ENCODE assay signal across 1 cellular context in the genomic region with DNA sequence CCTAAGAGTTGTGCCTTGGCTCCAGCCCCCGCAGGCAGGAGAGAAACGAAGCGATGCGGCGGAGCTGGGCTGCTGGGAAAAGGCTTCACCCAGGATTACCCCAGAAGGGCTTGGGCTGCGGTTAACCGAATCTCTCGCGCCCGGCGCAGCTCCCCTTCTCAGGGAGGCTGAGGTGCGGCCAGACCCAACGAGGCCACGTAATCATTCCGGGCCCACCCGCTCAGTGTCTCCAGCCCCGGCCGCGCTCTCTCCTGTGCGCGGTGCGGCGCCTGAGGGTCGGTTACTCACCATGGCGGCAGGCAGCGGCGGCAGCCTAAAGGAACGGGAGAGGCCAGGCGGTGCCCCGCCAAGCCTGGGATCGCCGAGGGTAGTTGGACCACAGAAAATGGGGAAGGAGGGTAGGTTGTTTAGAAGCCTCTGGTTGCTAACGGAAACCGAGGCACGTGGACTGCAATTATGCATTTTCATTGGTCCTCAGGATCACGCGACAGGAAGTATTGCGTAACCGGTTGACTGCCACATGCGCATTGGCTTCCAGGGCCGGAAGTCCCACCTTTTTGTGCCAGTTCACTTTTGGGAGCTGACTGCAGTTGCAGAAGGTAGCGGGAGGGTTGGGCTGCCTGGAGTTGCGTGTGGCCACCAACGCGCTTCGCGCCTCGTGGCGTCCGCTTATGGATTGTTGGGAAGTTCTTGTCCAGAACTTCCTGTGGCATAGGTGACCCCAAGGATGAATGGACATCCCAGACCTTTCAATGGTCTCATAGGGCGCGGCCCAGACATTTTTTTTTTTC.
TF ChIP-seq lines count a peak whose summit lies in the region.

A gene with protein sequence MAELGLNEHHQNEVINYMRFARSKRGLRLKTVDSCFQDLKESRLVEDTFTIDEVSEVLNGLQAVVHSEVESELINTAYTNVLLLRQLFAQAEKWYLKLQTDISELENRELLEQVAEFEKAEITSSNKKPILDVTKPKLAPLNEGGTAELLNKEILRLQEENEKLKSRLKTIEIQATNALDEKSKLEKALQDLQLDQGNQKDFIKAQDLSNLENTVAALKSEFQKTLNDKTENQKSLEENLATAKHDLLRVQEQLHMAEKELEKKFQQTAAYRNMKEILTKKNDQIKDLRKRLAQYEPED (minus strand): TSS at position 419 of the 791 bp plus-strand sequence. CDS start 128 bp downstream, at position 291.

TF ChIP-seq in GM12878, 131 proteins besides CTCF, POLR2A, EP300 and RAD21 (continued from another document and continues in another):
- TF ChIP-seq, protein P1, sequence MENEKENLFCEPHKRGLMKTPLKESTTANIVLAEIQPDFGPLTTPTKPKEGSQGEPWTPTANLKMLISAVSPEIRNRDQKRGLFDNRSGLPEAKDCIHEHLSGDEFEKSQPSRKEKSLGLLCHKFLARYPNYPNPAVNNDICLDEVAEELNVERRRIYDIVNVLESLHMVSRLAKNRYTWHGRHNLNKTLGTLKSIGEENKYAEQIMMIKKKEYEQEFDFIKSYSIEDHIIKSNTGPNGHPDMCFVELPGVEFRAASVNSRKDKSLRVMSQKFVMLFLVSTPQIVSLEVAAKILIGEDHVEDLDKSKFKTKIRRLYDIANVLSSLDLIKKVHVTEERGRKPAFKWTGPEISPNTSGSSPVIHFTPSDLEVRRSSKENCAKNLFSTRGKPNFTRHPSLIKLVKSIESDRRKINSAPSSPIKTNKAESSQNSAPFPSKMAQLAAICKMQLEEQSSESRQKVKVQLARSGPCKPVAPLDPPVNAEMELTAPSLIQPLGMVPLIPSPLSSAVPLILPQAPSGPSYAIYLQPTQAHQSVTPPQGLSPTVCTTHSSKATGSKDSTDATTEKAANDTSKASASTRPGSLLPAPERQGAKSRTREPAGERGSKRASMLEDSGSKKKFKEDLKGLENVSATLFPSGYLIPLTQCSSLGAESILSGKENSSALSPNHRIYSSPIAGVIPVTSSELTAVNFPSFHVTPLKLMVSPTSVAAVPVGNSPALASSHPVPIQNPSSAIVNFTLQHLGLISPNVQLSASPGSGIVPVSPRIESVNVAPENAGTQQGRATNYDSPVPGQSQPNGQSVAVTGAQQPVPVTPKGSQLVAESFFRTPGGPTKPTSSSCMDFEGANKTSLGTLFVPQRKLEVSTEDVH (IDR thresholded peaks at IDR 0.05; ENCODE audit: low read depth, partially characterized antibody): peak; percentile 45
- TF ChIP-seq CHD4 (IDR thresholded peaks at IDR 0.05) (no peak), CHD1 (IDR thresholded peaks at IDR 0.05; ENCODE audit: low read depth, low read length) (no peak), POU2F2 (IDR thresholded peaks at IDR 0.05; ENCODE audit: borderline replicate concordance, low read depth, low read length) (peak; percentile 94; the same call in 2 of the 3 replicates), BRCA1 (IDR thresholded peaks at IDR 0.05; ENCODE audit: low read depth, low read length) (no peak), ETV6 (conservative IDR thresholded peaks at IDR 0.05 in 1 of 2, IDR thresholded peaks at IDR 0.05 in 1 of 2; ENCODE audit: borderline replicate concordance in 1 of 2, low read depth in 1 of 2) (no peak), CREB1 (IDR thresholded peaks at IDR 0.05; ENCODE audit: low read depth) (peak; percentile 79), SIX5 (IDR thresholded peaks at IDR 0.05; ENCODE audit: low read depth, low read length, severe bottlenecking) (peak; percentile 36), NR2C1 (IDR thresholded peaks at IDR 0.05) (no peak), NR2C2 (IDR thresholded peaks at IDR 0.05; ENCODE audit: borderline replicate concordance, control insufficient read depth, insufficient read length, low read depth) (no peak), TARDBP (IDR thresholded peaks at IDR 0.05; ENCODE audit: borderline replicate concordance) (no peak), CEBPB (IDR thresholded peaks at IDR 0.05; ENCODE audit: borderline replicate concordance in 1 of 2, low read depth in 2 of 2, low read length in 2 of 2) (peak; percentile 99 to 100), EGR1 (IDR thresholded peaks at IDR 0.05; ENCODE audit: borderline replicate concordance in 1 of 2, low read depth in 2 of 2, low read length in 2 of 2) (0 out of 3 replicates have a peak, but pooled peaks of 1 of the 2 experiments have one; percentile 2), JUNB (IDR thresholded peaks at IDR 0.05) (peak; percentile 16; the same call in 1 of the 2 replicates), EED (IDR thresholded peaks at IDR 0.05; ENCODE audit: low read depth) (no peak; the same call in 1 of the 2 replicates), IKZF1 (conservative IDR thresholded peaks at IDR 0.05) (peak; percentile 42; the same call in 1 of the 2 replicates), YY1 (IDR thresholded peaks at IDR 0.05; ENCODE audit: low read depth, low read length) (peak; percentile 62), NRF1 (conservative IDR thresholded peaks at IDR 0.05; ENCODE audit: low read depth, low read length) (peak; percentile 34; the same call in 1 of the 2 replicates), ZSCAN29 (IDR thresholded peaks at IDR 0.05) (no peak), BMI1 (IDR thresholded peaks at IDR 0.05; ENCODE audit: borderline replicate concordance) (peak; percentile 98), RFX5 (IDR thresholded peaks at IDR 0.05; ENCODE audit: low read depth, low read length) (no peak), KDM1A (IDR thresholded peaks at IDR 0.05; ENCODE audit: borderline replicate concordance) (no peak), HCFC1 (IDR thresholded peaks at IDR 0.05; ENCODE audit: low read length) (peak; percentile 63), ZBED1 (IDR thresholded peaks at IDR 0.05; ENCODE audit: borderline replicate concordance) (no peak; the same call in 1 of the 2 replicates), RCOR1 (conservative IDR thresholded peaks at IDR 0.05; ENCODE audit: low read depth, low read length) (no peak), KAT2A (conservative IDR thresholded peaks at IDR 0.05; ENCODE audit: control insufficient read depth, low read depth, low read length) (no peak), KLF5 (IDR thresholded peaks at IDR 0.05; ENCODE audit: partially characterized antibody) (peak; percentile 84), NBN (IDR thresholded peaks at IDR 0.05) (peak; percentile 34; the same call in 1 of the 2 replicates), MTA2 (IDR thresholded peaks at IDR 0.05; ENCODE audit: low read depth) (no peak), CHD2 (IDR thresholded peaks at IDR 0.05; ENCODE audit: borderline replicate concordance, low read depth, low read length) (peak; percentile 75; the same call in 1 of the 2 replicates), MEF2A (IDR thresholded peaks at IDR 0.05; ENCODE audit: insufficient read depth, low read depth, low read length) (no peak), WRNIP1 (IDR thresholded peaks at IDR 0.05; ENCODE audit: borderline replicate concordance, low read depth, low read length) (no peak)
- TF ChIP-seq, protein P2, sequence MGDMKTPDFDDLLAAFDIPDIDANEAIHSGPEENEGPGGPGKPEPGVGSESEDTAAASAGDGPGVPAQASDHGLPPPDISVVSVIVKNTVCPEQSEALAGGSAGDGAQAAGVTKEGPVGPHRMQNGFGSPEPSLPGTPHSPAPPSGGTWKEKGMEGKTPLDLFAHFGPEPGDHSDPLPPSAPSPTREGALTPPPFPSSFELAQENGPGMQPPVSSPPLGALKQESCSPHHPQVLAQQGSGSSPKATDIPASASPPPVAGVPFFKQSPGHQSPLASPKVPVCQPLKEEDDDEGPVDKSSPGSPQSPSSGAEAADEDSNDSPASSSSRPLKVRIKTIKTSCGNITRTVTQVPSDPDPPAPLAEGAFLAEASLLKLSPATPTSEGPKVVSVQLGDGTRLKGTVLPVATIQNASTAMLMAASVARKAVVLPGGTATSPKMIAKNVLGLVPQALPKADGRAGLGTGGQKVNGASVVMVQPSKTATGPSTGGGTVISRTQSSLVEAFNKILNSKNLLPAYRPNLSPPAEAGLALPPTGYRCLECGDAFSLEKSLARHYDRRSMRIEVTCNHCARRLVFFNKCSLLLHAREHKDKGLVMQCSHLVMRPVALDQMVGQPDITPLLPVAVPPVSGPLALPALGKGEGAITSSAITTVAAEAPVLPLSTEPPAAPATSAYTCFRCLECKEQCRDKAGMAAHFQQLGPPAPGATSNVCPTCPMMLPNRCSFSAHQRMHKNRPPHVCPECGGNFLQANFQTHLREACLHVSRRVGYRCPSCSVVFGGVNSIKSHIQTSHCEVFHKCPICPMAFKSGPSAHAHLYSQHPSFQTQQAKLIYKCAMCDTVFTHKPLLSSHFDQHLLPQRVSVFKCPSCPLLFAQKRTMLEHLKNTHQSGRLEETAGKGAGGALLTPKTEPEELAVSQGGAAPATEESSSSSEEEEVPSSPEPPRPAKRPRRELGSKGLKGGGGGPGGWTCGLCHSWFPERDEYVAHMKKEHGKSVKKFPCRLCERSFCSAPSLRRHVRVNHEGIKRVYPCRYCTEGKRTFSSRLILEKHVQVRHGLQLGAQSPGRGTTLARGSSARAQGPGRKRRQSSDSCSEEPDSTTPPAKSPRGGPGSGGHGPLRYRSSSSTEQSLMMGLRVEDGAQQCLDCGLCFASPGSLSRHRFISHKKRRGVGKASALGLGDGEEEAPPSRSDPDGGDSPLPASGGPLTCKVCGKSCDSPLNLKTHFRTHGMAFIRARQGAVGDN (IDR thresholded peaks at IDR 0.05): peak; percentile 80
- TF ChIP-seq, protein P3, sequence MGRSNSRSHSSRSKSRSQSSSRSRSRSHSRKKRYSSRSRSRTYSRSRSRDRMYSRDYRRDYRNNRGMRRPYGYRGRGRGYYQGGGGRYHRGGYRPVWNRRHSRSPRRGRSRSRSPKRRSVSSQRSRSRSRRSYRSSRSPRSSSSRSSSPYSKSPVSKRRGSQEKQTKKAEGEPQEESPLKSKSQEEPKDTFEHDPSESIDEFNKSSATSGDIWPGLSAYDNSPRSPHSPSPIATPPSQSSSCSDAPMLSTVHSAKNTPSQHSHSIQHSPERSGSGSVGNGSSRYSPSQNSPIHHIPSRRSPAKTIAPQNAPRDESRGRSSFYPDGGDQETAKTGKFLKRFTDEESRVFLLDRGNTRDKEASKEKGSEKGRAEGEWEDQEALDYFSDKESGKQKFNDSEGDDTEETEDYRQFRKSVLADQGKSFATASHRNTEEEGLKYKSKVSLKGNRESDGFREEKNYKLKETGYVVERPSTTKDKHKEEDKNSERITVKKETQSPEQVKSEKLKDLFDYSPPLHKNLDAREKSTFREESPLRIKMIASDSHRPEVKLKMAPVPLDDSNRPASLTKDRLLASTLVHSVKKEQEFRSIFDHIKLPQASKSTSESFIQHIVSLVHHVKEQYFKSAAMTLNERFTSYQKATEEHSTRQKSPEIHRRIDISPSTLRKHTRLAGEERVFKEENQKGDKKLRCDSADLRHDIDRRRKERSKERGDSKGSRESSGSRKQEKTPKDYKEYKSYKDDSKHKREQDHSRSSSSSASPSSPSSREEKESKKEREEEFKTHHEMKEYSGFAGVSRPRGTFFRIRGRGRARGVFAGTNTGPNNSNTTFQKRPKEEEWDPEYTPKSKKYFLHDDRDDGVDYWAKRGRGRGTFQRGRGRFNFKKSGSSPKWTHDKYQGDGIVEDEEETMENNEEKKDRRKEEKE (IDR thresholded peaks at IDR 0.05): no peak
- TF ChIP-seq, protein P4, sequence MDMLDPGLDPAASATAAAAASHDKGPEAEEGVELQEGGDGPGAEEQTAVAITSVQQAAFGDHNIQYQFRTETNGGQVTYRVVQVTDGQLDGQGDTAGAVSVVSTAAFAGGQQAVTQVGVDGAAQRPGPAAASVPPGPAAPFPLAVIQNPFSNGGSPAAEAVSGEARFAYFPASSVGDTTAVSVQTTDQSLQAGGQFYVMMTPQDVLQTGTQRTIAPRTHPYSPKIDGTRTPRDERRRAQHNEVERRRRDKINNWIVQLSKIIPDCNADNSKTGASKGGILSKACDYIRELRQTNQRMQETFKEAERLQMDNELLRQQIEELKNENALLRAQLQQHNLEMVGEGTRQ (IDR thresholded peaks at IDR 0.05; ENCODE audit: borderline replicate concordance, low read depth, low read length): peak; percentile 99
- TF ChIP-seq, protein P5, sequence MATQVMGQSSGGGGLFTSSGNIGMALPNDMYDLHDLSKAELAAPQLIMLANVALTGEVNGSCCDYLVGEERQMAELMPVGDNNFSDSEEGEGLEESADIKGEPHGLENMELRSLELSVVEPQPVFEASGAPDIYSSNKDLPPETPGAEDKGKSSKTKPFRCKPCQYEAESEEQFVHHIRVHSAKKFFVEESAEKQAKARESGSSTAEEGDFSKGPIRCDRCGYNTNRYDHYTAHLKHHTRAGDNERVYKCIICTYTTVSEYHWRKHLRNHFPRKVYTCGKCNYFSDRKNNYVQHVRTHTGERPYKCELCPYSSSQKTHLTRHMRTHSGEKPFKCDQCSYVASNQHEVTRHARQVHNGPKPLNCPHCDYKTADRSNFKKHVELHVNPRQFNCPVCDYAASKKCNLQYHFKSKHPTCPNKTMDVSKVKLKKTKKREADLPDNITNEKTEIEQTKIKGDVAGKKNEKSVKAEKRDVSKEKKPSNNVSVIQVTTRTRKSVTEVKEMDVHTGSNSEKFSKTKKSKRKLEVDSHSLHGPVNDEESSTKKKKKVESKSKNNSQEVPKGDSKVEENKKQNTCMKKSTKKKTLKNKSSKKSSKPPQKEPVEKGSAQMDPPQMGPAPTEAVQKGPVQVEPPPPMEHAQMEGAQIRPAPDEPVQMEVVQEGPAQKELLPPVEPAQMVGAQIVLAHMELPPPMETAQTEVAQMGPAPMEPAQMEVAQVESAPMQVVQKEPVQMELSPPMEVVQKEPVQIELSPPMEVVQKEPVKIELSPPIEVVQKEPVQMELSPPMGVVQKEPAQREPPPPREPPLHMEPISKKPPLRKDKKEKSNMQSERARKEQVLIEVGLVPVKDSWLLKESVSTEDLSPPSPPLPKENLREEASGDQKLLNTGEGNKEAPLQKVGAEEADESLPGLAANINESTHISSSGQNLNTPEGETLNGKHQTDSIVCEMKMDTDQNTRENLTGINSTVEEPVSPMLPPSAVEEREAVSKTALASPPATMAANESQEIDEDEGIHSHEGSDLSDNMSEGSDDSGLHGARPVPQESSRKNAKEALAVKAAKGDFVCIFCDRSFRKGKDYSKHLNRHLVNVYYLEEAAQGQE (IDR thresholded peaks at IDR 0.05; ENCODE audit: low read depth, low read length): no peak
- TF ChIP-seq, protein P6, sequence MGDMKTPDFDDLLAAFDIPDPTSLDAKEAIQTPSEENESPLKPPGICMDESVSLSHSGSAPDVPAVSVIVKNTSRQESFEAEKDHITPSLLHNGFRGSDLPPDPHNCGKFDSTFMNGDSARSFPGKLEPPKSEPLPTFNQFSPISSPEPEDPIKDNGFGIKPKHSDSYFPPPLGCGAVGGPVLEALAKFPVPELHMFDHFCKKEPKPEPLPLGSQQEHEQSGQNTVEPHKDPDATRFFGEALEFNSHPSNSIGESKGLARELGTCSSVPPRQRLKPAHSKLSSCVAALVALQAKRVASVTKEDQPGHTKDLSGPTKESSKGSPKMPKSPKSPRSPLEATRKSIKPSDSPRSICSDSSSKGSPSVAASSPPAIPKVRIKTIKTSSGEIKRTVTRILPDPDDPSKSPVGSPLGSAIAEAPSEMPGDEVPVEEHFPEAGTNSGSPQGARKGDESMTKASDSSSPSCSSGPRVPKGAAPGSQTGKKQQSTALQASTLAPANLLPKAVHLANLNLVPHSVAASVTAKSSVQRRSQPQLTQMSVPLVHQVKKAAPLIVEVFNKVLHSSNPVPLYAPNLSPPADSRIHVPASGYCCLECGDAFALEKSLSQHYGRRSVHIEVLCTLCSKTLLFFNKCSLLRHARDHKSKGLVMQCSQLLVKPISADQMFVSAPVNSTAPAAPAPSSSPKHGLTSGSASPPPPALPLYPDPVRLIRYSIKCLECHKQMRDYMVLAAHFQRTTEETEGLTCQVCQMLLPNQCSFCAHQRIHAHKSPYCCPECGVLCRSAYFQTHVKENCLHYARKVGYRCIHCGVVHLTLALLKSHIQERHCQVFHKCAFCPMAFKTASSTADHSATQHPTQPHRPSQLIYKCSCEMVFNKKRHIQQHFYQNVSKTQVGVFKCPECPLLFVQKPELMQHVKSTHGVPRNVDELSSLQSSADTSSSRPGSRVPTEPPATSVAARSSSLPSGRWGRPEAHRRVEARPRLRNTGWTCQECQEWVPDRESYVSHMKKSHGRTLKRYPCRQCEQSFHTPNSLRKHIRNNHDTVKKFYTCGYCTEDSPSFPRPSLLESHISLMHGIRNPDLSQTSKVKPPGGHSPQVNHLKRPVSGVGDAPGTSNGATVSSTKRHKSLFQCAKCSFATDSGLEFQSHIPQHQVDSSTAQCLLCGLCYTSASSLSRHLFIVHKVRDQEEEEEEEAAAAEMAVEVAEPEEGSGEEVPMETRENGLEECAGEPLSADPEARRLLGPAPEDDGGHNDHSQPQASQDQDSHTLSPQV (IDR thresholded peaks at IDR 0.05): no peak
